In genomic region chr9:119441338-119441737, GRCh38 we compare ENCODE assay signal across 19 cellular contexts.
"Had no signal": no experiment of that assay in that cellular context is flagged by ENCODE, and none has a peak within 500 bp of the region (broad histone marks: within the 10 kb centered on the region; RNA-seq: fewer than 3 reads in every experiment).

No MANE protein-coding gene starts in this region.

- H3K36me3 ChIP-seq: colonic mucosa, esophagus squamous epithelium, gastroesophageal sphincter, neutrophil, spleen, tibial nerve, upper lobe of right lung, vagina had no signal

- H3K4me1 ChIP-seq: colonic mucosa, esophagus squamous epithelium, gastroesophageal sphincter, spleen, tibial nerve, upper lobe of right lung, vagina had no signal

- ATAC-seq: gastroesophageal sphincter; naive thymus-derived CD4-positive, alpha-beta T cell; sciatic nerve; stimulated activated memory B cell treated with anti-CD40 and anti-IgM and Interleukin-4, amounts not matched to agents 10 μg/mL and 1 μg/mL and 100 μg/mL, for 72 hours; upper lobe of right lung had no signal

- H3K9me3 ChIP-seq: colonic mucosa, esophagus squamous epithelium, gastroesophageal sphincter, neutrophil, spleen, tibial nerve, upper lobe of right lung, vagina had no signal

- H3K27me3 ChIP-seq: colonic mucosa, esophagus squamous epithelium, gastroesophageal sphincter, neutrophil, tibial nerve, upper lobe of right lung, vagina had no signal

- H3K4me3 ChIP-seq: colonic mucosa, esophagus squamous epithelium, gastroesophageal sphincter, spleen, tibial nerve, upper lobe of right lung, vagina had no signal

- DNase-seq: colonic mucosa; dermis blood vessel endothelial cell; esophagus squamous epithelium; foreskin fibroblast; glutamatergic neuron; naive thymus-derived CD4-positive, alpha-beta T cell; nephron progenitor cell; posterior cingulate gyrus; spleen; stimulated activated CD4-positive, alpha-beta T cell treated with anti-CD3 and anti-CD28 coated beads, Interleukin-15, amount 100 ng/mL, for 24 hours; stimulated activated CD4-positive, alpha-beta T cell treated with anti-CD3 and anti-CD28 coated beads, Interleukin-1b, Interleukin-23, amount 100 ng/mL, for 48 hours; stimulated activated CD4-positive, alpha-beta T cell treated with anti-CD3 and anti-CD28 coated beads, Interleukin-4, amount 100 ng/mL, for 24 hours; upper lobe of right lung had no signal
